ENCODE assay signal across 10 cellular contexts in the genomic region with DNA sequence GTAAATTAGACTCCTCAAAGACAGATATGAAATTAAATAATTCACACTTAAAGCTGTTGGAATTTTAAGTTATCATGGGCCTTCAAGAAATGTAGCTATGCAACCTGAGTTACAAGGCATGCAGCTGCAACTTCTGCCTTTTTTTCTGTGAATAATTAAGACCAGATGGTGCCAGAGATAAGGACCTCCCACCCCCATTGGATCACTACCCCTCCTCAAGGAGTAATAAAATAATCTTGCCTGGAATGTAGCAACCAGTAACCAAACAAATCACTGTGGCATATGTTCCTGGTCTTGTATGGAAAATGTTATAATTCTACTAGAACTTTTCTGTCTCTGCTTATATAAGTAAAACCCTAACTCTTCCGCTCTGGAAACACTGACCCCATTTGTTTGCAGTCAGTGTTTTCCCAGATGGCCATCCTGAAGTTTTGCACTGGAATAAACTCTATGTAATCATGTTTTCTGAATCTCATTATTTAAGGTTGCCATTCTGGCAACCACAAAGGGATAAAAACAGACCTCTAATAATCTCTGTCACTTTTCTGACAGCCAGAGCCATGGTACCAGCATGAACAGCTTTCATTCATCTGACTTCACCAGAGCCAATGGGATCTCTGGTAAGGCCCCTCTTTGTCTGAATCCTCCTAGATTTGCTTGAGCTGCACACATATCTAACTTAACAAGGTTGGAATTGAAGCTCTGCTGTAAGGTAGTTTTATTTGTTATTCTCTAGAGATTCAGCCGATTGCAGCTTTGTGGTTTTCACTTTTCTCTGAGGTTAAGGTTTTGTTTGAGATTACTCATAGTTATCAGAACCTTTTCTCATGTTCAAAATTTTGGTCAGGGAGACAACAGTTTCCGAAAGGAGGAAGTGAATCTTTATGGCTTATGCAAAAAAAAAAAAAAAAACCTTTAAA.
DNase-seq lines count a peak whose midpoint lies in the region; ATAC-seq, FAIRE-seq and TF ChIP-seq lines count a peak whose summit lies in the region.
"Had no signal": no experiment of that assay in that cellular context is flagged by ENCODE, and none has a peak within 500 bp of the region (broad histone marks: within the 10 kb centered on the region; RNA-seq: fewer than 3 reads in every experiment).

No MANE protein-coding gene starts in this region.

- H2AFZ ChIP-seq in HepG2 (ENCODE audit: low read length): no peak overlapping the region

- DNase-seq in SIG-M5 treated with dmso at 0.1 percent for 504 hours (lab: John Stamatoyannopoulos, UW; ENCODE audit: unreplicated experiment): peak; percentile 67
- DNase-seq in HepG2 (ENCODE audit: low spot score): no peak
- DNase-seq in GF-D8 (lab: John Stamatoyannopoulos, UW): no peak
- no peak for DNase-seq in HK-2 (ENCODE audit: unreplicated experiment)
- DNase-seq in endothelial cell (ENCODE audit: low spot score): no peak
- DNase-seq: NCI-H1436 had no signal

- ATAC-seq in GM19452 (IDR thresholded peaks at IDR 0.05; ENCODE audit: unreplicated experiment) (peak; percentile 99), HG03103 (IDR thresholded peaks at IDR 0.05; ENCODE audit: low read depth, unreplicated experiment) (peak; percentile 99), HepG2 (no peak)
- ATAC-seq: esophagus mucosa had no signal

- TF ChIP-seq CTCF in DOHH2 (IDR thresholded peaks at IDR 0.05; ENCODE audit: low read depth, low read length, poor library complexity, severe bottlenecking) (no peak), HepG2 (CRISPR knock-in tag; IDR thresholded peaks at IDR 0.05) (no peak), endothelial cell (IDR thresholded peaks at IDR 0.05; ENCODE audit: unreplicated experiment) (no peak)

- H3K4me3 Mint-ChIP-seq in endothelial cell (ENCODE audit: unreplicated experiment): no peak overlapping the region

- H3K27me3 ChIP-seq in DOHH2 (ENCODE audit: control insufficient read depth, low read length) (no peaks in the 10 kb centered on the region), HepG2 (ENCODE audit: control insufficient read depth in 1 of 2, insufficient read depth in 2 of 2, low read length in 2 of 2) (no peaks in the 10 kb centered on the region)

- no peaks in the 10 kb centered on the region for H4K20me1 ChIP-seq in DOHH2 (ENCODE audit: control insufficient read depth, insufficient read depth, low read depth, low read length)
- H4K20me1 ChIP-seq in HepG2 (ENCODE audit: insufficient read depth, low read length): no peaks in the 10 kb centered on the region

- TF ChIP-seq POLR2A in HepG2 (IDR thresholded peaks at IDR 0.05; ENCODE audit: insufficient read depth in 1 of 2, low read depth in 2 of 2, low read length in 2 of 2): no peak

- in situ Hi-C loops in HepG2 (cut with HindIII; ENCODE audit: extremely low pct_ligation_motif_present, low pct_unique_long_range_greater_than_20kb): no loop called here

- WGBS in HepG2 (ENCODE audit: low lambda C conversion rate): 2% methylated on average over 3 of the region's 3 CpGs

- TF ChIP-seq EP300 in HepG2 (IDR thresholded peaks at IDR 0.05; ENCODE audit: low read depth in 2 of 2, low read length in 2 of 2) (no peak), HepG2 (CRISPR knock-in tag; IDR thresholded peaks at IDR 0.05; ENCODE audit: borderline replicate concordance) (no peak)

- no TSS peak for BruUV-seq in HepG2 (replicated peaks; lab: Mats Ljungman, UMichigan)

- no peak overlapping the region for H3K9ac ChIP-seq in HepG2 (ENCODE audit: insufficient read depth, low read depth, low read length)

- H3K9me2 ChIP-seq in DOHH2 (replicated peaks; ENCODE audit: control insufficient read depth, low read length): no peaks in the 10 kb centered on the region

- H3K4me2 ChIP-seq in DOHH2 (ENCODE audit: low read length): peak overlapping the region; percentile 26
- H3K4me2 ChIP-seq in HepG2 (ENCODE audit: low read depth, low read length): no peak overlapping the region

- no peak overlapping the region for H3K27ac Mint-ChIP-seq in endothelial cell (ENCODE audit: unreplicated experiment)

- CTCF ChIA-PET in HepG2 (lab: Yijun Ruan, JAX; ENCODE audit: low intra/inter-chr PET ratio, low total read pairs): no interaction called here

- no peaks in the 10 kb centered on the region for H3K9me3 Mint-ChIP-seq in endothelial cell (ENCODE audit: unreplicated experiment)

- POLR2A ChIA-PET in HepG2 (lab: Yijun Ruan, JAX): no interaction called here

- H3K4me1 ChIP-seq in DOHH2 (ENCODE audit: control insufficient read depth, low read length) (peaks cover 13% of the 10 kb centered on the region), HepG2 (ENCODE audit: insufficient read depth, low read length) (no peaks in the 10 kb centered on the region)

- no peaks in the 10 kb centered on the region for H3K4me1 Mint-ChIP-seq in endothelial cell (ENCODE audit: unreplicated experiment)

- H3K9me3 ChIP-seq in DOHH2 (ENCODE audit: control insufficient read depth, insufficient read depth, low read length): no peaks in the 10 kb centered on the region
- no peaks in the 10 kb centered on the region for H3K9me3 ChIP-seq in HepG2 (ENCODE audit: low read length)

- no peak for FAIRE-seq in HepG2 (lab: Jason Lieb, UNC)

- no peaks in the 10 kb centered on the region for H3K36me3 ChIP-seq in DOHH2 (ENCODE audit: control insufficient read depth, low read length)
- no peaks in the 10 kb centered on the region for H3K36me3 ChIP-seq in HepG2 (replicated peaks in 1 of 2; ENCODE audit: control insufficient read depth in 1 of 2, insufficient read depth in 2 of 2, low read length in 2 of 2)

- no peaks in the 10 kb centered on the region for H3K79me2 ChIP-seq in DOHH2 (ENCODE audit: control insufficient read depth, low read length)
- no peaks in the 10 kb centered on the region for H3K79me2 ChIP-seq in HepG2 (ENCODE audit: insufficient read depth, low read length)

- no peak overlapping the region for H3K27ac ChIP-seq in DOHH2 (ENCODE audit: low read depth, low read length)
- H3K27ac ChIP-seq in HepG2 (ENCODE audit: extremely low read length, insufficient read depth, low read length): no peak overlapping the region

- no peaks in the 10 kb centered on the region for H3F3A ChIP-seq in DOHH2 (ENCODE audit: control insufficient read depth, insufficient read depth)

- no peaks in the 10 kb centered on the region for H3K27me3 Mint-ChIP-seq in endothelial cell (ENCODE audit: unreplicated experiment)

- H3K36me3 Mint-ChIP-seq in endothelial cell (ENCODE audit: low read depth, unreplicated experiment): no peaks in the 10 kb centered on the region

- no peak for TF ChIP-seq RAD21 in HepG2 (CRISPR knock-in tag; IDR thresholded peaks at IDR 0.05)

- H3K4me3 ChIP-seq in DOHH2 (ENCODE audit: low read length): no peak overlapping the region
- H3K4me3 ChIP-seq in HepG2 (replicated peaks in 1 of 3; ENCODE audit: insufficient read depth in 1 of 3, low read depth in 2 of 3, low read length in 3 of 3): no peak overlapping the region

- intact Hi-C loops in HepG2 (cut with micrococcal nuclease; ENCODE audit: unreplicated experiment): no loop called here

TF ChIP-seq in HepG2, 621 proteins besides CTCF, POLR2A, EP300 and RAD21:
- TF ChIP-seq CAMTA2 (CRISPR knock-in tag; IDR thresholded peaks at IDR 0.05; ENCODE audit: borderline replicate concordance) (no peak), TBX3 (IDR thresholded peaks at IDR 0.05; ENCODE audit: borderline replicate concordance) (no peak), ZNF883 (CRISPR knock-in tag; IDR thresholded peaks at IDR 0.05; ENCODE audit: not compliant biosample characterization) (no peak), RNF2 (conservative IDR thresholded peaks at IDR 0.05; ENCODE audit: low read depth) (no peak), PTBP1 (IDR thresholded peaks at IDR 0.05; ENCODE audit: low read depth, low read length, poor library complexity, severe bottlenecking) (no peak), ZNF747 (CRISPR knock-in tag; IDR thresholded peaks at IDR 0.05; ENCODE audit: borderline replicate concordance) (no peak), ZNF746 (CRISPR knock-in tag; IDR thresholded peaks at IDR 0.05) (no peak), ATF1 (CRISPR knock-in tag; IDR thresholded peaks at IDR 0.05) (no peak), DNMT3B (CRISPR knock-in tag; conservative IDR thresholded peaks at IDR 0.05) (no peak), CHCHD3 (CRISPR knock-in tag; IDR thresholded peaks at IDR 0.05) (no peak), JUN (CRISPR knock-in tag; IDR thresholded peaks at IDR 0.05) (no peak), ISL2 (CRISPR knock-in tag; IDR thresholded peaks at IDR 0.05) (no peak), HOXA5 (CRISPR knock-in tag; IDR thresholded peaks at IDR 0.05) (no peak), MEIS1 (CRISPR knock-in tag; IDR thresholded peaks at IDR 0.05; ENCODE audit: borderline replicate concordance) (no peak), ZNF24 (IDR thresholded peaks at IDR 0.05) (no peak)
- TF ChIP-seq, protein P1, sequence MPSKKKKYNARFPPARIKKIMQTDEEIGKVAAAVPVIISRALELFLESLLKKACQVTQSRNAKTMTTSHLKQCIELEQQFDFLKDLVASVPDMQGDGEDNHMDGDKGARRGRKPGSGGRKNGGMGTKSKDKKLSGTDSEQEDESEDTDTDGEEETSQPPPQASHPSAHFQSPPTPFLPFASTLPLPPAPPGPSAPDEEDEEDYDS (CRISPR knock-in tag; IDR thresholded peaks at IDR 0.05): no peak
- TF ChIP-seq, protein P2, sequence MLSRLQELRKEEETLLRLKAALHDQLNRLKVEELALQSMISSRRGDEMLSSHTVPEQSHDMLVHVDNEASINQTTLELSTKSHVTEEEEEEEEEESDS (CRISPR knock-in tag; IDR thresholded peaks at IDR 0.05; ENCODE audit: borderline replicate concordance): no peak
